25 cellular contexts compared by ENCODE assay signal in the genomic region with DNA sequence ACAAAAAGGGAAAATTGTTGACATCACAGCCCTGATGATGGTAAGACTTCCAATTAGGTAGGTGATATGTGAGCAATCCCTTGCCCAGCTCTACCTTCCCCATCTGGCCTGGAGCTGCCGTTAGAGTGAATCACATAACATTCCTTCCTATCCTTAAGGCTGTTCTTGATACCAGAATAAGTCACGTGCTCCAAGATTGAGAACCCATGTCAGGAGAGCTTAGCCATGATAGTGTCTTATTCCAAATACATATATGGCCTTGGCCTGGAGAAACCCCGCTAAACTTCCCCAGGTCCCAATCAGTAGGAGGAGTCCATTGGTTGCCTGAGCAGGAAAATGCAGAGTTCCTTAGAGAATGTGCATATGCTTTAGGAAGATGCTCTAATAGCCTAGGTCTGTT.
A peak's percentile ranks its signal among the peaks of the same experiment; 100 is the strongest.
DNase-seq lines count a peak whose midpoint lies in the region; ATAC-seq, FAIRE-seq and TF ChIP-seq lines count a peak whose summit lies in the region.
"Had no signal": no experiment of that assay in that cellular context is flagged by ENCODE, and none has a peak within 500 bp of the region (broad histone marks: within the 10 kb centered on the region; RNA-seq: fewer than 3 reads in every experiment).

No MANE protein-coding gene starts in this region.

- DNase-seq in HepG2 (ENCODE audit: low spot score) (no peak), right lobe of liver (no peak), NCI-H226 (peak; percentile 20), K562 (ENCODE audit: extremely low read depth in 1 of 4, low spot score in 3 of 4) (no peak), T-helper 2 cell (no peak), NCI-H1436 (lab: John Stamatoyannopoulos, UW) (no peak)
- DNase-seq: AML-193; BE2C; C1 segment of cervical spinal cord; CD4-positive, alpha-beta memory T cell; CD4-positive, CD25-positive, alpha-beta regulatory T cell; CD8-positive, alpha-beta memory T cell; COR-L47; DMS 273 treated with DMSO at 0.1 percent for 48 hours; DMS153; DMS53; DMS79; DND-41; GF-D8 had no signal

- intact Hi-C loops in HepG2 (cut with micrococcal nuclease; ENCODE audit: unreplicated experiment) (no loop called here), right lobe of liver (cut with DNase I) (no loop called here), K562 (cut with micrococcal nuclease) (no loop called here)

- TF ChIP-seq POLR2A in HepG2 (IDR thresholded peaks at IDR 0.05; ENCODE audit: insufficient read depth in 1 of 2, low read depth in 2 of 2, low read length in 2 of 2): no peak
- no peak for TF ChIP-seq POLR2A in right lobe of liver (IDR thresholded peaks at IDR 0.05)
- TF ChIP-seq POLR2A in K562 (conservative IDR thresholded peaks at IDR 0.05): no peak

- FAIRE-seq in HepG2 (lab: Jason Lieb, UNC) (no peak), K562 (lab: Jason Lieb, UNC) (no peak)
- FAIRE-seq: A549, G401.6, GM12891, GM19239 had no signal

- H3K36me3 ChIP-seq in HepG2 (replicated peaks in 1 of 2; ENCODE audit: control insufficient read depth in 1 of 2, insufficient read depth in 2 of 2, low read length in 2 of 2) (no peaks in the 10 kb centered on the region), right lobe of liver (no peaks in the 10 kb centered on the region), K562 (ENCODE audit: control insufficient read depth, insufficient read depth, low read length) (no peaks in the 10 kb centered on the region)
- H3K36me3 ChIP-seq: BE2C, BLaER1 had no signal

- H3K9me3 ChIP-seq in HepG2 (ENCODE audit: low read length) (no peaks in the 10 kb centered on the region), right lobe of liver (no peaks in the 10 kb centered on the region), K562 (replicated peaks; ENCODE audit: control insufficient read depth, insufficient read depth, low read depth, low read length) (no peaks in the 10 kb centered on the region)
- H3K9me3 ChIP-seq: A549, BE2C, BLaER1 had no signal

- BruUV-seq in HepG2 (replicated peaks; lab: Mats Ljungman, UMichigan) (no TSS peak), K562 (replicated peaks; lab: Mats Ljungman, UMichigan) (no TSS peak)

- H2AFZ ChIP-seq in HepG2 (ENCODE audit: low read length) (no peak overlapping the region), K562 (ENCODE audit: low read depth, low read length) (no peak overlapping the region)

- TF ChIP-seq CTCF in HepG2 (CRISPR knock-in tag; IDR thresholded peaks at IDR 0.05) (no peak), right lobe of liver (IDR thresholded peaks at IDR 0.05) (no peak), K562 (IDR thresholded peaks at IDR 0.05 in 2 of 3, conservative IDR thresholded peaks at IDR 0.05 in 1 of 3; ENCODE audit: insufficient read depth in 2 of 3, low read depth in 1 of 3, low read length in 3 of 3) (no peak)

- H3K9me1 ChIP-seq in K562 (ENCODE audit: control insufficient read depth, insufficient read depth, low read length): no peaks in the 10 kb centered on the region

- H3K79me2 ChIP-seq in HepG2 (ENCODE audit: insufficient read depth, low read length): no peaks in the 10 kb centered on the region
- H3K79me2 ChIP-seq in K562 (ENCODE audit: control insufficient read depth, insufficient read depth, low read length): no peaks in the 10 kb centered on the region

- H3K4me1 ChIP-seq in HepG2 (ENCODE audit: insufficient read depth, low read length) (no peaks in the 10 kb centered on the region), right lobe of liver (no peaks in the 10 kb centered on the region), K562 (replicated peaks in 1 of 2; ENCODE audit: control insufficient read depth in 2 of 2, insufficient read depth in 2 of 2, low read length in 2 of 2) (no peaks in the 10 kb centered on the region)
- H3K4me1 ChIP-seq: A549, BE2C, BLaER1 had no signal

- H4K20me1 ChIP-seq in HepG2 (ENCODE audit: insufficient read depth, low read length): no peaks in the 10 kb centered on the region
- no peaks in the 10 kb centered on the region for H4K20me1 ChIP-seq in K562 (replicated peaks; ENCODE audit: control insufficient read depth, insufficient read depth, low read length)
- H4K20me1 ChIP-seq: BLaER1 had no signal

- no peak for ATAC-seq in HepG2
- no peak for ATAC-seq in right lobe of liver
- ATAC-seq in K562: no peak
- ATAC-seq: A549 had no signal

- TF ChIP-seq EP300 in HepG2 (IDR thresholded peaks at IDR 0.05; ENCODE audit: low read depth in 2 of 2, low read length in 2 of 2) (no peak), HepG2 (CRISPR knock-in tag; IDR thresholded peaks at IDR 0.05; ENCODE audit: borderline replicate concordance) (no peak), K562 (IDR thresholded peaks at IDR 0.05; ENCODE audit: low read length) (no peak)

- WGBS in HepG2 (ENCODE audit: low lambda C conversion rate): 2% methylated on average over 3 of the region's 3 CpGs
- 67% methylated on average over 3 of the region's 3 CpGs for WGBS in right lobe of liver (ENCODE audit: insufficient coverage, low coverage, low lambda C conversion rate, missing lambda C conversion rate)
- WGBS in K562 (ENCODE audit: insufficient coverage, low coverage, missing lambda C conversion rate): 2% methylated on average over 3 of the region's 3 CpGs

- H3K9ac ChIP-seq in HepG2 (ENCODE audit: insufficient read depth, low read depth, low read length) (no peak overlapping the region), K562 (ENCODE audit: insufficient read depth in 1 of 2, low read depth in 2 of 2, low read length in 2 of 2) (no peak overlapping the region)
- H3K9ac ChIP-seq: BLaER1 had no signal

- in situ Hi-C loops in HepG2 (cut with HindIII; ENCODE audit: extremely low pct_ligation_motif_present, low pct_unique_long_range_greater_than_20kb) (no loop called here), K562 (cut with MboI) (no loop called here)

- no peak for TF ChIP-seq RAD21 in HepG2 (CRISPR knock-in tag; IDR thresholded peaks at IDR 0.05)
- TF ChIP-seq RAD21 in K562 (CRISPR knock-in tag; conservative IDR thresholded peaks at IDR 0.05 in 1 of 2, IDR thresholded peaks at IDR 0.05 in 1 of 2): no peak

- no peak overlapping the region for H3K4me3 ChIP-seq in HepG2 (replicated peaks in 1 of 3; ENCODE audit: insufficient read depth in 1 of 3, low read depth in 2 of 3, low read length in 3 of 3)
- H3K4me3 ChIP-seq in right lobe of liver: no peak overlapping the region
- no peak overlapping the region for H3K4me3 ChIP-seq in K562
- H3K4me3 ChIP-seq: A549, BLaER1 had no signal

- H3K27me3 ChIP-seq in HepG2 (ENCODE audit: control insufficient read depth in 1 of 2, insufficient read depth in 2 of 2, low read length in 2 of 2) (no peaks in the 10 kb centered on the region), right lobe of liver (no peaks in the 10 kb centered on the region), K562 (ENCODE audit: control insufficient read depth in 2 of 2, insufficient read depth in 2 of 2, low read length in 2 of 2) (no peaks in the 10 kb centered on the region)
- H3K27me3 ChIP-seq: BE2C, BLaER1 had no signal

- H3K4me2 ChIP-seq in HepG2 (ENCODE audit: low read depth, low read length) (no peak overlapping the region), K562 (ENCODE audit: insufficient read depth, low read length) (no peak overlapping the region)
- H3K4me2 ChIP-seq: A549, BLaER1 had no signal

- CTCF ChIA-PET in HepG2 (lab: Yijun Ruan, JAX; ENCODE audit: low intra/inter-chr PET ratio, low total read pairs): no interaction called here
- CTCF ChIA-PET in K562 (lab: Yijun Ruan, JAX; ENCODE audit: low intra/inter-chr PET ratio): no interaction called here

- H3K27ac ChIP-seq in HepG2 (ENCODE audit: extremely low read length, insufficient read depth, low read length): no peak overlapping the region
- H3K27ac ChIP-seq in right lobe of liver: no peak overlapping the region
- no peak overlapping the region for H3K27ac ChIP-seq in K562 (ENCODE audit: extremely low read depth, low read depth, low read length)
- H3K27ac ChIP-seq: 22Rv1, A549, BLaER1 had no signal

- POLR2A ChIA-PET in HepG2 (lab: Yijun Ruan, JAX): no interaction called here
- POLR2A ChIA-PET in K562 (lab: Yijun Ruan, JAX): no interaction called here

TF ChIP-seq in HepG2, 621 proteins besides CTCF, POLR2A, EP300 and RAD21 (continues in another document):
- TF ChIP-seq, protein P1, sequence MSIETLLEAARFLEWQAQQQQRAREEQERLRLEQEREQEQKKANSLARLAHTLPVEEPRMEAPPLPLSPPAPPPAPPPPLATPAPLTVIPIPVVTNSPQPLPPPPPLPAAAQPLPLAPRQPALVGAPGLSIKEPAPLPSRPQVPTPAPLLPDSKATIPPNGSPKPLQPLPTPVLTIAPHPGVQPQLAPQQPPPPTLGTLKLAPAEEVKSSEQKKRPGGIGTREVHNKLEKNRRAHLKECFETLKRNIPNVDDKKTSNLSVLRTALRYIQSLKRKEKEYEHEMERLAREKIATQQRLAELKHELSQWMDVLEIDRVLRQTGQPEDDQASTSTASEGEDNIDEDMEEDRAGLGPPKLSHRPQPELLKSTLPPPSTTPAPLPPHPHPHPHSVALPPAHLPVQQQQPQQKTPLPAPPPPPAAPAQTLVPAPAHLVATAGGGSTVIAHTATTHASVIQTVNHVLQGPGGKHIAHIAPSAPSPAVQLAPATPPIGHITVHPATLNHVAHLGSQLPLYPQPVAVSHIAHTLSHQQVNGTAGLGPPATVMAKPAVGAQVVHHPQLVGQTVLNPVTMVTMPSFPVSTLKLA (IDR thresholded peaks at IDR 0.05): peak; percentile 66
- TF ChIP-seq KLF13 (CRISPR knock-in tag; IDR thresholded peaks at IDR 0.05): no peak
- no peak for TF ChIP-seq GABPA (IDR thresholded peaks at IDR 0.05; ENCODE audit: low read depth, low read length)
- no peak for TF ChIP-seq GABPA (CRISPR knock-in tag; IDR thresholded peaks at IDR 0.05; ENCODE audit: low read depth)
- no peak for TF ChIP-seq SETDB1 (CRISPR knock-in tag; IDR thresholded peaks at IDR 0.05; ENCODE audit: borderline replicate concordance)

TF ChIP-seq in K562, 482 proteins besides CTCF, POLR2A, EP300 and RAD21:
- TF ChIP-seq, protein P2, sequence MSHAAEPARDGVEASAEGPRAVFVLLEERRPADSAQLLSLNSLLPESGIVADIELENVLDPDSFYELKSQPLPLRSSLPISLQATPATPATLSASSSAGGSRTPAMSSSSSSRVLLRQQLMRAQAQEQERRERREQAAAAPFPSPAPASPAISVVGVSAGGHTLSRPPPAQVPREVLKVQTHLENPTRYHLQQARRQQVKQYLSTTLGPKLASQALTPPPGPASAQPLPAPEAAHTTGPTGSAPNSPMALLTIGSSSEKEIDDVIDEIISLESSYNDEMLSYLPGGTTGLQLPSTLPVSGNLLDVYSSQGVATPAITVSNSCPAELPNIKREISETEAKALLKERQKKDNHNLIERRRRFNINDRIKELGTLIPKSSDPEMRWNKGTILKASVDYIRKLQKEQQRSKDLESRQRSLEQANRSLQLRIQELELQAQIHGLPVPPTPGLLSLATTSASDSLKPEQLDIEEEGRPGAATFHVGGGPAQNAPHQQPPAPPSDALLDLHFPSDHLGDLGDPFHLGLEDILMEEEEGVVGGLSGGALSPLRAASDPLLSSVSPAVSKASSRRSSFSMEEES (CRISPR knock-in tag; IDR thresholded peaks at IDR 0.05): peak; percentile 64
- TF ChIP-seq KDM1A (IDR thresholded peaks at IDR 0.05): no peak
